ENCODE assay signal across 8 cellular contexts in genomic region chr6:160534050-160534696, GRCh38.
DNase-seq lines count a peak whose midpoint lies in the region; ATAC-seq, FAIRE-seq and TF ChIP-seq lines count a peak whose summit lies in the region.

No MANE protein-coding gene starts in this region.

- DNase-seq in AG20443 (ENCODE audit: low spot score), result peak; percentile 73
- peak; percentile 9 for DNase-seq in RCC 7860 (ENCODE audit: low spot score)
- peak; percentile 83 for DNase-seq in activated effector memory CD4-positive, alpha-beta T cell treated with anti-CD3 and anti-CD28 coated beads, Interleukin-2, amount 50 U/mL, for 16 hours
- peak; percentile 45 for DNase-seq in globus pallidus (ENCODE audit: low spot score)
- peak; percentile 63 for DNase-seq in pons (ENCODE audit: low spot score)
- DNase-seq in upper lobe of right lung, result peak; percentile 67

- no peaks in the 10 kb centered on the region for H3K4me1 ChIP-seq in upper lobe of right lung

- ATAC-seq in GM18870 (IDR thresholded peaks at IDR 0.05; ENCODE audit: unreplicated experiment) (peak; percentile 73), HG03159 (IDR thresholded peaks at IDR 0.05; ENCODE audit: unreplicated experiment) (peak; percentile 90), upper lobe of right lung (peak; percentile 88)

- H3K27me3 ChIP-seq in upper lobe of right lung, result no peaks in the 10 kb centered on the region

- peak; percentile 92 for TF ChIP-seq CTCF in upper lobe of right lung (IDR thresholded peaks at IDR 0.05)

- H3K36me3 ChIP-seq in upper lobe of right lung, result no peaks in the 10 kb centered on the region

- H3K4me3 ChIP-seq in upper lobe of right lung, result no peak overlapping the region

- H3K27ac ChIP-seq in upper lobe of right lung, result no peak overlapping the region

- H3K9me3 ChIP-seq in upper lobe of right lung, result no peaks in the 10 kb centered on the region

- no peak for FAIRE-seq in RCC 7860 (lab: Jason Lieb, UNC)

- intact Hi-C loops in upper lobe of right lung (cut with DNase I), result no loop called here

Comparison
In these comparisons a context has a peak if more than half of its experiments do, and no peak if none do; other contexts are left out.
1. DNase-seq: peak in every context shown above with its lines; median percentile 83 in activated effector memory CD4-positive, alpha-beta T cell treated with anti-CD3 and anti-CD28 coated beads, Interleukin-2, amount 50 U/mL, for 16 hours; 73 in AG20443; 67 in upper lobe of right lung; 63 in pons; 45 in globus pallidus; 9 in RCC 7860.